1 cellular context compared by ENCODE assay signal in the genomic region with DNA sequence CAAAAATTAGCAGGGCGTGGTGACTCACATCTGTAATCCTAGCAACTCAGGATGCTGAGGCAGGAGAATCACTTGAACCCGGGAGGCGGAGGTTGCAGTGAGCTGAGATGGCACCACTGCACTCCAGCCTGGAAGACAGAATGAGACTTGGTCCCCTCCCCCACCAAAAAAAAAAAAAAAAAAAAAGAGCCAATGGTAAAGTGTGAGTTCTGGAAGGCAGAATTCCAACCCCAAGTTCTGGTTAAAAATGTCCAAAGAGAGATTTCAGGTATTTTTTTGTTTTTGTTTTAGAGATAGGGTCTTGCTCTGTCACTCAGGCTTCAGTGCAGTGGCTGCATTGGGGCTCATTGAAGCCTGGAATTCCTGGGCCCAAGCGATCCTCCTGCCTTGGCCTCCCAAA.
TF ChIP-seq lines count a peak whose summit lies in the region.

No MANE protein-coding gene starts in this region.

TF ChIP-seq in H1, 55 proteins besides CTCF, POLR2A, EP300 and RAD21:
- TF ChIP-seq ATF3 (IDR thresholded peaks at IDR 0.05; ENCODE audit: insufficient read depth, low read depth, low read length) (no peak), EZH2 (IDR thresholded peaks at IDR 0.05; ENCODE audit: low read depth, low read length, severe bottlenecking) (no peak), RBBP5 (IDR thresholded peaks at IDR 0.05; ENCODE audit: borderline replicate concordance, low read depth, low read length) (no peak), BCL11A (IDR thresholded peaks at IDR 0.05; ENCODE audit: low read depth in 2 of 2, low read length in 2 of 2) (no peak), KDM1A (IDR thresholded peaks at IDR 0.05; ENCODE audit: borderline replicate concordance, low read length) (no peak), CEBPB (IDR thresholded peaks at IDR 0.05; ENCODE audit: low read depth, low read length) (no peak), SAP30 (IDR thresholded peaks at IDR 0.05; ENCODE audit: insufficient read depth, insufficient replicate concordance, low read length) (no peak), SIN3A (conservative IDR thresholded peaks at IDR 0.05 in 1 of 2, IDR thresholded peaks at IDR 0.05 in 1 of 2; ENCODE audit: low read depth in 1 of 2, low read length in 2 of 2) (no peak), BACH1 (IDR thresholded peaks at IDR 0.05; ENCODE audit: low read length) (no peak)
- TF ChIP-seq, protein P1, sequence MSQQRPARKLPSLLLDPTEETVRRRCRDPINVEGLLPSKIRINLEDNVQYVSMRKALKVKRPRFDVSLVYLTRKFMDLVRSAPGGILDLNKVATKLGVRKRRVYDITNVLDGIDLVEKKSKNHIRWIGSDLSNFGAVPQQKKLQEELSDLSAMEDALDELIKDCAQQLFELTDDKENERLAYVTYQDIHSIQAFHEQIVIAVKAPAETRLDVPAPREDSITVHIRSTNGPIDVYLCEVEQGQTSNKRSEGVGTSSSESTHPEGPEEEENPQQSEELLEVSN (IDR thresholded peaks at IDR 0.05): no peak
